Comparison of ENCODE assay signal across 1 cellular context in genomic region chr15:85000189-85000864, GRCh38.
TF ChIP-seq lines count a peak whose summit lies in the region.

No MANE protein-coding gene starts in this region.

TF ChIP-seq in K562, 482 proteins besides CTCF, POLR2A, EP300 and RAD21 (continued from another document):
- TF ChIP-seq, protein P1, sequence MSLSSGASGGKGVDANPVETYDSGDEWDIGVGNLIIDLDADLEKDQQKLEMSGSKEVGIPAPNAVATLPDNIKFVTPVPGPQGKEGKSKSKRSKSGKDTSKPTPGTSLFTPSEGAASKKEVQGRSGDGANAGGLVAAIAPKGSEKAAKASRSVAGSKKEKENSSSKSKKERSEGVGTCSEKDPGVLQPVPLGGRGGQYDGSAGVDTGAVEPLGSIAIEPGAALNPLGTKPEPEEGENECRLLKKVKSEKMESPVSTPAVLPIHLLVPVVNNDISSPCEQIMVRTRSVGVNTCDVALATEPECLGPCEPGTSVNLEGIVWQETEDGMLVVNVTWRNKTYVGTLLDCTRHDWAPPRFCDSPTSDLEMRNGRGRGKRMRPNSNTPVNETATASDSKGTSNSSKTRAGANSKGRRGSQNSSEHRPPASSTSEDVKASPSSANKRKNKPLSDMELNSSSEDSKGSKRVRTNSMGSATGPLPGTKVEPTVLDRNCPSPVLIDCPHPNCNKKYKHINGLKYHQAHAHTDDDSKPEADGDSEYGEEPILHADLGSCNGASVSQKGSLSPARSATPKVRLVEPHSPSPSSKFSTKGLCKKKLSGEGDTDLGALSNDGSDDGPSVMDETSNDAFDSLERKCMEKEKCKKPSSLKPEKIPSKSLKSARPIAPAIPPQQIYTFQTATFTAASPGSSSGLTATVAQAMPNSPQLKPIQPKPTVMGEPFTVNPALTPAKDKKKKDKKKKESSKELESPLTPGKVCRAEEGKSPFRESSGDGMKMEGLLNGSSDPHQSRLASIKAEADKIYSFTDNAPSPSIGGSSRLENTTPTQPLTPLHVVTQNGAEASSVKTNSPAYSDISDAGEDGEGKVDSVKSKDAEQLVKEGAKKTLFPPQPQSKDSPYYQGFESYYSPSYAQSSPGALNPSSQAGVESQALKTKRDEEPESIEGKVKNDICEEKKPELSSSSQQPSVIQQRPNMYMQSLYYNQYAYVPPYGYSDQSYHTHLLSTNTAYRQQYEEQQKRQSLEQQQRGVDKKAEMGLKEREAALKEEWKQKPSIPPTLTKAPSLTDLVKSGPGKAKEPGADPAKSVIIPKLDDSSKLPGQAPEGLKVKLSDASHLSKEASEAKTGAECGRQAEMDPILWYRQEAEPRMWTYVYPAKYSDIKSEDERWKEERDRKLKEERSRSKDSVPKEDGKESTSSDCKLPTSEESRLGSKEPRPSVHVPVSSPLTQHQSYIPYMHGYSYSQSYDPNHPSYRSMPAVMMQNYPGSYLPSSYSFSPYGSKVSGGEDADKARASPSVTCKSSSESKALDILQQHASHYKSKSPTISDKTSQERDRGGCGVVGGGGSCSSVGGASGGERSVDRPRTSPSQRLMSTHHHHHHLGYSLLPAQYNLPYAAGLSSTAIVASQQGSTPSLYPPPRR (CRISPR knock-in tag; IDR thresholded peaks at IDR 0.05; ENCODE audit: borderline replicate concordance): no peak
- TF ChIP-seq ETV1 (tag; conservative IDR thresholded peaks at IDR 0.05; ENCODE audit: low read depth) (no peak), ZBTB9 (CRISPR knock-in tag; IDR thresholded peaks at IDR 0.05) (no peak), NCOA4 (IDR thresholded peaks at IDR 0.05; ENCODE audit: partially characterized antibody) (no peak), PHB2 (IDR thresholded peaks at IDR 0.05; ENCODE audit: low read depth) (no peak), SP2 (IDR thresholded peaks at IDR 0.05; ENCODE audit: extremely low read depth, low read depth, low read length, poor library complexity, severe bottlenecking) (no peak), KLF1 (tag; IDR thresholded peaks at IDR 0.05) (no peak), GABPB1 (CRISPR knock-in tag; IDR thresholded peaks at IDR 0.05) (no peak), TOE1 (IDR thresholded peaks at IDR 0.05; ENCODE audit: borderline replicate concordance) (no peak), TOE1 (CRISPR knock-in tag; IDR thresholded peaks at IDR 0.05; ENCODE audit: borderline replicate concordance, low read depth) (no peak), ZNF77 (CRISPR knock-in tag; IDR thresholded peaks at IDR 0.05) (no peak)
- TF ChIP-seq, protein P2, sequence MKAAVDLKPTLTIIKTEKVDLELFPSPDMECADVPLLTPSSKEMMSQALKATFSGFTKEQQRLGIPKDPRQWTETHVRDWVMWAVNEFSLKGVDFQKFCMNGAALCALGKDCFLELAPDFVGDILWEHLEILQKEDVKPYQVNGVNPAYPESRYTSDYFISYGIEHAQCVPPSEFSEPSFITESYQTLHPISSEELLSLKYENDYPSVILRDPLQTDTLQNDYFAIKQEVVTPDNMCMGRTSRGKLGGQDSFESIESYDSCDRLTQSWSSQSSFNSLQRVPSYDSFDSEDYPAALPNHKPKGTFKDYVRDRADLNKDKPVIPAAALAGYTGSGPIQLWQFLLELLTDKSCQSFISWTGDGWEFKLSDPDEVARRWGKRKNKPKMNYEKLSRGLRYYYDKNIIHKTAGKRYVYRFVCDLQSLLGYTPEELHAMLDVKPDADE (conservative IDR thresholded peaks at IDR 0.05; ENCODE audit: control insufficient read depth, low read depth, low read length): no peak
- TF ChIP-seq, protein P3, sequence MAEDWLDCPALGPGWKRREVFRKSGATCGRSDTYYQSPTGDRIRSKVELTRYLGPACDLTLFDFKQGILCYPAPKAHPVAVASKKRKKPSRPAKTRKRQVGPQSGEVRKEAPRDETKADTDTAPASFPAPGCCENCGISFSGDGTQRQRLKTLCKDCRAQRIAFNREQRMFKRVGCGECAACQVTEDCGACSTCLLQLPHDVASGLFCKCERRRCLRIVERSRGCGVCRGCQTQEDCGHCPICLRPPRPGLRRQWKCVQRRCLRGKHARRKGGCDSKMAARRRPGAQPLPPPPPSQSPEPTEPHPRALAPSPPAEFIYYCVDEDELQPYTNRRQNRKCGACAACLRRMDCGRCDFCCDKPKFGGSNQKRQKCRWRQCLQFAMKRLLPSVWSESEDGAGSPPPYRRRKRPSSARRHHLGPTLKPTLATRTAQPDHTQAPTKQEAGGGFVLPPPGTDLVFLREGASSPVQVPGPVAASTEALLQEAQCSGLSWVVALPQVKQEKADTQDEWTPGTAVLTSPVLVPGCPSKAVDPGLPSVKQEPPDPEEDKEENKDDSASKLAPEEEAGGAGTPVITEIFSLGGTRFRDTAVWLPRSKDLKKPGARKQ (CRISPR knock-in tag; IDR thresholded peaks at IDR 0.05): no peak
TF ChIP-seq in K562: peak in this region for 0.
